10 cellular contexts compared by ENCODE assay signal in genomic region chr6:35048031-35048613, GRCh38.
DNase-seq lines count a peak whose midpoint lies in the region; ATAC-seq and TF ChIP-seq lines count a peak whose summit lies in the region.
"Had no signal": no experiment of that assay in that cellular context is flagged by ENCODE, and none has a peak within 500 bp of the region (broad histone marks: within the 10 kb centered on the region; RNA-seq: fewer than 3 reads in every experiment).

No MANE protein-coding gene starts in this region.

- no peak for ATAC-seq in central memory CD8-positive, alpha-beta T cell (replicated peaks; ENCODE audit: extremely low read depth, poor library complexity, severe bottlenecking)
- ATAC-seq in HG03139 (IDR thresholded peaks at IDR 0.05; ENCODE audit: unreplicated experiment) (no peak), PC-3 (no peak), HG03159 (IDR thresholded peaks at IDR 0.05; ENCODE audit: unreplicated experiment) (no peak)

- 40 to 58% methylated on average over 12 of the region's 12 CpGs for WGBS in tibial nerve, 2 donors

- peak overlapping the region in 1 of 4 donors; percentile 29 for H3K4me3 ChIP-seq in tibial nerve
- H3K4me3 ChIP-seq in PC-3 (ENCODE audit: low read length), result no peak overlapping the region

- no peaks in the 10 kb centered on the region for H3K9me3 Mint-ChIP-seq in activated CD4-positive, alpha-beta T cell treated with anti-CD3 and anti-CD28 coated beads, Interleukin-2, amount 10 ng/mL, durations not matched to agents 24 days and 14 days
- no peaks in the 10 kb centered on the region for H3K9me3 Mint-ChIP-seq in central memory CD8-positive, alpha-beta T cell

- no peak for TF ChIP-seq POLR2A in tibial nerve (IDR thresholded peaks at IDR 0.05)

- no peak overlapping the region for H2AFZ ChIP-seq in PC-3 (ENCODE audit: low read length)

- H3K9me2 ChIP-seq in PC-3 (replicated peaks; ENCODE audit: low read length), result no peaks in the 10 kb centered on the region

- H3K4me3 Mint-ChIP-seq in activated CD4-positive, alpha-beta T cell treated with anti-CD3 and anti-CD28 coated beads, Interleukin-2, amount 10 ng/mL, durations not matched to agents 24 days and 14 days, result no peak overlapping the region
- H3K4me3 Mint-ChIP-seq in central memory CD8-positive, alpha-beta T cell, result no peak overlapping the region

- peaks cover 0 to 100% (median 92%) of the 10 kb centered on the region in 4 donors for H3K4me1 ChIP-seq in tibial nerve
- H3K4me1 ChIP-seq in PC-3 (ENCODE audit: insufficient read depth, low read length), result peaks cover 16% of the 10 kb centered on the region

- no peaks in the 10 kb centered on the region for H3K27me3 ChIP-seq in tibial nerve
- no peaks in the 10 kb centered on the region for H3K27me3 ChIP-seq in PC-3 (ENCODE audit: low read length)

- no peaks in the 10 kb centered on the region for H4K20me1 ChIP-seq in PC-3 (ENCODE audit: low read length)

- H3K4me2 ChIP-seq in PC-3 (ENCODE audit: low read length), result no peak overlapping the region

- intact Hi-C loops in activated CD4-positive, alpha-beta T cell treated with anti-CD3 and anti-CD28 coated beads, Interleukin-2, amount 10 ng/mL, durations not matched to agents 24 days and 14 days (cut with micrococcal nuclease), result no loop called here
- intact Hi-C loops in PC-3 (cut with micrococcal nuclease), result no loop called here

- no peak for TF ChIP-seq CTCF in tibial nerve (IDR thresholded peaks at IDR 0.05)
- no peak for TF ChIP-seq CTCF in PC-3 (conservative IDR thresholded peaks at IDR 0.05; ENCODE audit: low read depth, low read length)

- H3K36me3 Mint-ChIP-seq in activated CD4-positive, alpha-beta T cell treated with anti-CD3 and anti-CD28 coated beads, Interleukin-2, amount 10 ng/mL, durations not matched to agents 24 days and 14 days (ENCODE audit: low read depth), result no peaks in the 10 kb centered on the region
- peaks cover 1% of the 10 kb centered on the region for H3K36me3 Mint-ChIP-seq in central memory CD8-positive, alpha-beta T cell (ENCODE audit: insufficient read depth)

- H3K9ac ChIP-seq in PC-3 (ENCODE audit: low read length), result no peak overlapping the region

- H3F3A ChIP-seq in PC-3 (ENCODE audit: low read length, unreplicated experiment), result no peaks in the 10 kb centered on the region

- CTCF ChIA-PET in PC-3 (lab: Charles Lee), result no interaction called here

- H3K27ac ChIP-seq in tibial nerve, result peak overlapping the region; percentile 74 to 93 (median 86)
- H3K27ac ChIP-seq in PC-3 (ENCODE audit: low read length), result no peak overlapping the region

- H3K9me3 ChIP-seq in tibial nerve, result no peaks in the 10 kb centered on the region
- H3K9me3 ChIP-seq in PC-3 (ENCODE audit: low read length), result no peaks in the 10 kb centered on the region

- H3K4me1 Mint-ChIP-seq in activated CD4-positive, alpha-beta T cell treated with anti-CD3 and anti-CD28 coated beads, Interleukin-2, amount 10 ng/mL, durations not matched to agents 24 days and 14 days, result peaks cover 8% of the 10 kb centered on the region
- H3K4me1 Mint-ChIP-seq in central memory CD8-positive, alpha-beta T cell, result no peaks in the 10 kb centered on the region

- TF ChIP-seq EP300 in tibial nerve (IDR thresholded peaks at IDR 0.05), result no peak

- DNase-seq in activated CD4-positive, alpha-beta T cell treated with anti-CD3 and anti-CD28 coated beads for 48 hours, result peak; percentile 8
- no peak for DNase-seq in activated CD4-positive, alpha-beta T cell treated with anti-CD3 and anti-CD28 coated beads, Interleukin-2, amount 10 ng/mL, durations not matched to agents 24 days and 14 days
- no peak for DNase-seq in central memory CD8-positive, alpha-beta T cell (ENCODE audit: low spot score in 2 of 2)
- peak; percentile 86 for DNase-seq in midbrain (lab: John Stamatoyannopoulos, UW)
- DNase-seq in tibial nerve (ENCODE audit: low spot score in 2 of 2), result no peak
- DNase-seq in PC-3, result no peak
- DNase-seq: amniotic stem cell; stimulated activated naive CD4-positive, alpha-beta T cell treated with Interleukin-2 at 50 U/mL for 16 hours had no signal

- H3K27me3 Mint-ChIP-seq in activated CD4-positive, alpha-beta T cell treated with anti-CD3 and anti-CD28 coated beads, Interleukin-2, amount 10 ng/mL, durations not matched to agents 24 days and 14 days, result no peaks in the 10 kb centered on the region
- no peaks in the 10 kb centered on the region for H3K27me3 Mint-ChIP-seq in central memory CD8-positive, alpha-beta T cell

- POLR2A ChIA-PET in PC-3 (lab: Charles Lee; ENCODE audit: unreplicated experiment), result no interaction called here

- BruUV-seq in PC-3 (replicated peaks; lab: Mats Ljungman, UMichigan), result no TSS peak

- H3K36me3 ChIP-seq in tibial nerve (no peaks in the 10 kb centered on the region), PC-3 (ENCODE audit: low read depth, low read length) (no peaks in the 10 kb centered on the region)

- no peak overlapping the region for H3K27ac Mint-ChIP-seq in activated CD4-positive, alpha-beta T cell treated with anti-CD3 and anti-CD28 coated beads, Interleukin-2, amount 10 ng/mL, durations not matched to agents 24 days and 14 days
- H3K27ac Mint-ChIP-seq in central memory CD8-positive, alpha-beta T cell (ENCODE audit: low read depth), result peak overlapping the region; percentile 42

- no peaks in the 10 kb centered on the region for H3K79me2 ChIP-seq in PC-3 (ENCODE audit: low read length)

Comparison
In these comparisons a context has a peak if more than half of its experiments do, and no peak if none do; other contexts are left out.
1. DNase-seq: peak in activated CD4-positive, alpha-beta T cell treated with anti-CD3 and anti-CD28 coated beads for 48 hours (single experiment) and midbrain (single experiment); none in activated CD4-positive, alpha-beta T cell treated with anti-CD3 and anti-CD28 coated beads, Interleukin-2, amount 10 ng/mL, durations not matched to agents 24 days and 14 days (single experiment), central memory CD8-positive, alpha-beta T cell (0 of 2), tibial nerve (0 of 2) and PC-3 (single experiment).